ENCODE assay signal across 8 cellular contexts in genomic region chr4:15149842-15150592, GRCh38.
DNase-seq lines count a peak whose midpoint lies in the region; ATAC-seq and TF ChIP-seq lines count a peak whose summit lies in the region.

No MANE protein-coding gene starts in this region.

- DNase-seq in AG20443 (ENCODE audit: low spot score) (peak; percentile 92), NCI-H510A (lab: John Stamatoyannopoulos, UW) (peak; percentile 31), chondrocyte (ENCODE audit: low spot score) (no peak), left kidney (ENCODE audit: low read depth, low spot score) (peak; percentile 65), thoracic aorta (ENCODE audit: low spot score) (peak; percentile 39), SKM-1 (lab: John Stamatoyannopoulos, UW; ENCODE audit: unreplicated experiment) (no peak)

- peaks cover 10 to 32% of the 10 kb centered on the region in 2 donors for H3K4me1 ChIP-seq in thoracic aorta (ENCODE audit: control insufficient read depth in 1 of 2, low read depth in 2 of 2)

- H3K4me3 Mint-ChIP-seq in chondrocyte (ENCODE audit: unreplicated experiment), result no peak overlapping the region

- ATAC-seq in GM19324 (IDR thresholded peaks at IDR 0.05; ENCODE audit: low FRiP score, unreplicated experiment) (peak; percentile 69), HG03103 (IDR thresholded peaks at IDR 0.05; ENCODE audit: low read depth, unreplicated experiment) (peak; percentile 63), thoracic aorta (ENCODE audit: insufficient number of reproducible peaks, low FRiP score, low read depth) (peak; percentile 65)

- no peak overlapping the region for H3K4me3 ChIP-seq in thoracic aorta

- peak; percentile 62 for TF ChIP-seq CTCF in chondrocyte (IDR thresholded peaks at IDR 0.05)
- peak; percentile 38 for TF ChIP-seq CTCF in thoracic aorta (IDR thresholded peaks at IDR 0.05)

- H3K4me1 Mint-ChIP-seq in chondrocyte (ENCODE audit: low read depth), result peaks cover 26% of the 10 kb centered on the region

- no peaks in the 10 kb centered on the region for H3K36me3 ChIP-seq in thoracic aorta

- H3K27me3 ChIP-seq in thoracic aorta (replicated peaks; ENCODE audit: insufficient read depth), result no peaks in the 10 kb centered on the region

- no peaks in the 10 kb centered on the region for H3K9me3 Mint-ChIP-seq in chondrocyte (ENCODE audit: low read depth)

- no peaks in the 10 kb centered on the region for H3K9me3 ChIP-seq in thoracic aorta

- H3K27ac Mint-ChIP-seq in chondrocyte (ENCODE audit: unreplicated experiment), result peak overlapping the region; percentile 85

- H3K27ac ChIP-seq in thoracic aorta, result peak overlapping the region; percentile 67 to 71

- H3K36me3 Mint-ChIP-seq in chondrocyte (ENCODE audit: low read depth), result no peaks in the 10 kb centered on the region

- no peaks in the 10 kb centered on the region for H3K27me3 Mint-ChIP-seq in chondrocyte (ENCODE audit: low read depth)

Comparison
In these comparisons a context has a peak if more than half of its experiments do, and no peak if none do; other contexts are left out.
1. DNase-seq: peak in AG20443 (single experiment), NCI-H510A (single experiment), left kidney (single experiment) and thoracic aorta (single experiment); none in chondrocyte (single experiment) and SKM-1 (single experiment).
2. Peak in every context shown above with its lines, with median percentiles within 50 percentile points of each other: ATAC-seq.